ENCODE assay signal across 18 cellular contexts in genomic region chr2:231364061-231364460, GRCh38. TPM values are rescaled to one million over a fixed set of nuclear protein-coding genes. Genes with fewer than 3 reads are reported as not detected.
"Had no signal": no experiment of that assay in that cellular context is flagged by ENCODE, and none has a peak within 500 bp of the region (broad histone marks: within the 10 kb centered on the region; RNA-seq: fewer than 3 reads in every experiment).

No MANE protein-coding gene starts in this region.

- FAIRE-seq: keratinocyte, small intestine had no signal

- H3K27me3 ChIP-seq: body of pancreas, foreskin keratinocyte, neural progenitor cell, testis had no signal

- H3K36me3 Mint-ChIP-seq: activated CD8-positive, alpha-beta memory T cell treated with anti-CD3 and anti-CD28 coated beads, Interleukin-2, amount 10 ng/mL, durations not matched to agents 7 days and 5 days; activated naive CD8-positive, alpha-beta T cell treated with anti-CD3 and anti-CD28 coated beads, Interleukin-2, amount 10 ng/mL, durations not matched to agents 7 days and 5 days; stimulated activated effector memory CD8-positive, alpha-beta T cell treated with anti-CD3 and anti-CD28 coated beads, Interleukin-12 subunit alpha, Interleukin-12 subunit beta, amount 100 ng/mL, for 72 hours; T-cell had no signal

- H3K4me3 Mint-ChIP-seq: activated B cell treated with CpG ODN at 0.5 μM for 24 hours; activated CD4-positive, alpha-beta memory T cell treated with anti-CD3 and anti-CD28 coated beads, Interleukin-2, amount 10 ng/mL, durations not matched to agents 7 days and 5 days; activated CD8-positive, alpha-beta memory T cell treated with anti-CD3 and anti-CD28 coated beads, Interleukin-2, amount 10 ng/mL, durations not matched to agents 7 days and 5 days; activated naive CD8-positive, alpha-beta T cell treated with anti-CD3 and anti-CD28 coated beads, Interleukin-2, amount 10 ng/mL, durations not matched to agents 7 days and 5 days; activated T-helper 17 cell treated with anti-CD3 and anti-CD28 coated beads, Interleukin-2, amount 50 U/mL, for 72 hours; endodermal cell; neural progenitor cell; stimulated activated effector memory CD8-positive, alpha-beta T cell treated with anti-CD3 and anti-CD28 coated beads, Interleukin-12 subunit alpha, Interleukin-12 subunit beta, amount 100 ng/mL, for 72 hours; T-cell had no signal

- H3K4me2 ChIP-seq: neural progenitor cell had no signal

- ATAC-seq: activated CD8-positive, alpha-beta memory T cell treated with anti-CD3 and anti-CD28 coated beads, Interleukin-2, amount 10 ng/mL, durations not matched to agents 7 days and 5 days; activated T-helper 17 cell treated with anti-CD3 and anti-CD28 coated beads, Interleukin-2, amount 50 U/mL, for 72 hours; body of pancreas; psoas muscle; stimulated activated effector memory CD8-positive, alpha-beta T cell treated with anti-CD3 and anti-CD28 coated beads, Interleukin-12 subunit alpha, Interleukin-12 subunit beta, amount 100 ng/mL, for 72 hours; T-cell had no signal

- H3K9ac ChIP-seq: neural progenitor cell had no signal

- H3K27ac ChIP-seq: body of pancreas, neural progenitor cell, psoas muscle, testis had no signal

- DNase-seq: activated B cell treated with CpG ODN at 0.5 μM for 24 hours; activated CD4-positive, alpha-beta memory T cell treated with anti-CD3 and anti-CD28 coated beads, Interleukin-2, amount 10 ng/mL, durations not matched to agents 7 days and 5 days; activated CD4-positive, alpha-beta T cell treated with anti-CD3 and anti-CD28 coated beads for 4 hours; activated CD8-positive, alpha-beta memory T cell treated with anti-CD3 and anti-CD28 coated beads, Interleukin-2, amount 10 ng/mL, durations not matched to agents 7 days and 5 days; activated naive CD4-positive, alpha-beta T cell; activated naive CD8-positive, alpha-beta T cell treated with anti-CD3 and anti-CD28 coated beads, Interleukin-2, amount 10 ng/mL, durations not matched to agents 7 days and 5 days; body of pancreas; endodermal cell; foreskin keratinocyte; psoas muscle; small intestine; stimulated activated CD4-positive, alpha-beta T cell treated with anti-CD3 and anti-CD28 coated beads, Interleukin-4, amount 100 ng/mL, for 24 hours; testis had no signal

- H3K9me3 Mint-ChIP-seq: activated B cell treated with CpG ODN at 0.5 μM for 24 hours; activated CD4-positive, alpha-beta memory T cell treated with anti-CD3 and anti-CD28 coated beads, Interleukin-2, amount 10 ng/mL, durations not matched to agents 7 days and 5 days; activated naive CD8-positive, alpha-beta T cell treated with anti-CD3 and anti-CD28 coated beads, Interleukin-2, amount 10 ng/mL, durations not matched to agents 7 days and 5 days; activated T-helper 17 cell treated with anti-CD3 and anti-CD28 coated beads, Interleukin-2, amount 50 U/mL, for 72 hours; endodermal cell; neural progenitor cell; stimulated activated effector memory CD8-positive, alpha-beta T cell treated with anti-CD3 and anti-CD28 coated beads, Interleukin-12 subunit alpha, Interleukin-12 subunit beta, amount 100 ng/mL, for 72 hours; T-cell had no signal

- H3K4me3 ChIP-seq: body of pancreas, neural progenitor cell, psoas muscle, testis had no signal

- H3K27ac Mint-ChIP-seq: activated B cell treated with CpG ODN at 0.5 μM for 24 hours; activated CD4-positive, alpha-beta memory T cell treated with anti-CD3 and anti-CD28 coated beads, Interleukin-2, amount 10 ng/mL, durations not matched to agents 7 days and 5 days; activated CD8-positive, alpha-beta memory T cell treated with anti-CD3 and anti-CD28 coated beads, Interleukin-2, amount 10 ng/mL, durations not matched to agents 7 days and 5 days; activated naive CD8-positive, alpha-beta T cell treated with anti-CD3 and anti-CD28 coated beads, Interleukin-2, amount 10 ng/mL, durations not matched to agents 7 days and 5 days; activated T-helper 17 cell treated with anti-CD3 and anti-CD28 coated beads, Interleukin-2, amount 50 U/mL, for 72 hours; endodermal cell; neural progenitor cell; stimulated activated effector memory CD8-positive, alpha-beta T cell treated with anti-CD3 and anti-CD28 coated beads, Interleukin-12 subunit alpha, Interleukin-12 subunit beta, amount 100 ng/mL, for 72 hours; T-cell had no signal

- H3K9me3 ChIP-seq: body of pancreas, psoas muscle, testis had no signal

- H3K36me3 ChIP-seq: neural progenitor cell had no signal

- H2AFZ ChIP-seq: neural progenitor cell had no signal

- H3K4me1 ChIP-seq: body of pancreas, foreskin keratinocyte, psoas muscle, testis had no signal

- H3K27me3 Mint-ChIP-seq: activated B cell treated with CpG ODN at 0.5 μM for 24 hours; activated CD8-positive, alpha-beta memory T cell treated with anti-CD3 and anti-CD28 coated beads, Interleukin-2, amount 10 ng/mL, durations not matched to agents 7 days and 5 days; activated naive CD8-positive, alpha-beta T cell treated with anti-CD3 and anti-CD28 coated beads, Interleukin-2, amount 10 ng/mL, durations not matched to agents 7 days and 5 days; activated T-helper 17 cell treated with anti-CD3 and anti-CD28 coated beads, Interleukin-2, amount 50 U/mL, for 72 hours had no signal

RNA-seq across cellular contexts. Expression of gene B3GNT7, which starts 31.4 kb away (rescaled TPM):
- polyA plus RNA-seq: keratinocyte had no signal
